Comparison of ENCODE assay signal across 9 cellular contexts in the genomic region with DNA sequence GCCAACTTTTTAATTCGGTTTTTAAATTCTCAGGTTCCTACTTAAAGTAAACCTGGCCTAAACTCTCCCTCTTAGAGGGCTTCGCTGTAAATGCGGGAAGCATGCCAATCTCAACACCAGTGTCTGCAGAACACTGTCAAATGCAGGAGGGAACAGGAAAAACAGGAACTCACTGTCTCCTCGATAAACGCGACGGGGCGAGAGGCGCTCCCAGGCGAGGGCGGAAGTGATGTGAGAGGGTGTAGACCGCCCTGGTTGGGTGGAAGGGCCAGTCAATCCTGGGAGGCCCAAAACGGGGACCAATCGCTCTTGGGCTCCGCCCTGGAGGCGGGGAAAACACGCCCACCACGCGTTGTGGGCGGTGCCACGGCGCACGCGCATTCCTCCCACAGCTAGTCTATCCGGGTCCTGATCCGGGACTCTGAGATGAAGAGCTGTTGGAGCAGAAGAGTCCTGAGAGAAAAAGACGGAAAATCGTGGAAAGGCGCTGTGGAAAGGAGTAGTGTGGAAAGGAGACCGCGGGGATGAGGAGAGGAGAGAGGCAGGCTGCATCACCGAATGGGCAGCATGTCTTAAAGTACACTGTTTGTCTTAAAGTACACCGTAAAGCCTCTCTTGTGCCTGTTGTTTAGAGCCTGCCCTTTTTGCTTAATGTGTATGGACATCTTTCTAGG. TPM values are rescaled to one million over a fixed set of nuclear protein-coding genes. Genes with fewer than 3 reads are reported as not detected.
DNase-seq lines count a peak whose midpoint lies in the region; ATAC-seq and TF ChIP-seq lines count a peak whose summit lies in the region.
"Had no signal": no experiment of that assay in that cellular context is flagged by ENCODE, and none has a peak within 500 bp of the region (broad histone marks: within the 10 kb centered on the region; RNA-seq: fewer than 3 reads in every experiment).

No MANE protein-coding gene starts in this region.

- no peak for TF ChIP-seq POLR2A in spleen (IDR thresholded peaks at IDR 0.05)

- H3K4me3 ChIP-seq in AG10803 (ENCODE audit: low read length) (peak overlapping the region; percentile 88), spleen (peak overlapping the region; percentile 36 to 80 (median 54))

- peaks cover 0 to 19% (median 18%) of the 10 kb centered on the region in 6 donors for H3K4me1 ChIP-seq in spleen

- intact Hi-C loops in spleen (cut with DNase I; ENCODE audit: low total_unique reads): no loop called here

- H3K36me3 ChIP-seq in spleen: no peaks in the 10 kb centered on the region

- TF ChIP-seq CTCF in AG10803 (conservative IDR thresholded peaks at IDR 0.05; ENCODE audit: low read length) (no peak), spleen (IDR thresholded peaks at IDR 0.05 in 8 of 11, conservative IDR thresholded peaks at IDR 0.05 in 3 of 11) (peak in 1 of 11 experiments; percentile 15)

- ATAC-seq in GM19035 (IDR thresholded peaks at IDR 0.05; ENCODE audit: unreplicated experiment) (peak; percentile 99), HG03342 (IDR thresholded peaks at IDR 0.05; ENCODE audit: unreplicated experiment) (peak; percentile 100)

- DNase-seq in AG10803 (ENCODE audit: low read depth) (peak; percentile 95), NCI-H345 treated with DMSO at 0.1 percent for 48 hours (lab: John Stamatoyannopoulos, UW; ENCODE audit: unreplicated experiment) (peak; percentile 85), cerebellar cortex (ENCODE audit: low spot score) (peak; percentile 99), iris pigment epithelial cell (ENCODE audit: low read depth) (peak; percentile 97), spleen (peak; percentile 96)
- DNase-seq in activated CD4-positive, CD25-positive, alpha-beta regulatory T cell treated with anti-CD3 and anti-CD28 coated beads, Interleukin-2, amount 50 U/mL, for 16 hours (ENCODE audit: low read depth, low spot score): peak; percentile 95

- H3K27me3 ChIP-seq in spleen (replicated peaks in 1 of 7): peaks cover 0 to 6% (median 0%) of the 10 kb centered on the region in 7 donors

- WGBS in spleen, 5 donors: 0 to 9% (median 2%) methylated on average over 31 to 33 of the region's 33 CpGs

- H3K27ac ChIP-seq in spleen: peak overlapping the region; percentile 55 to 92 (median 84)

- H3K9me3 ChIP-seq in spleen: no peaks in the 10 kb centered on the region

RNA-seq across cellular contexts. Expression of gene SLC28A2, which starts 27.1 kb away (rescaled TPM):
- not detected for total RNA-seq in spleen
- polyA plus RNA-seq in spleen: not detected
- total RNA-seq: T-helper 2 cell treated with Interferon-gamma antibody and Interleukin-4, amounts not matched to agents 100 ng/mL and 5 ng/mL, for 36 hours had no signal

Comparison
In these comparisons a context has a peak if more than half of its experiments do, and no peak if none do; other contexts are left out.
1. Peak in every context shown above with its lines: DNase-seq, ATAC-seq, H3K4me3 ChIP-seq and H3K27ac ChIP-seq.